Comparison of ENCODE assay signal across 2 cellular contexts in the genomic region with DNA sequence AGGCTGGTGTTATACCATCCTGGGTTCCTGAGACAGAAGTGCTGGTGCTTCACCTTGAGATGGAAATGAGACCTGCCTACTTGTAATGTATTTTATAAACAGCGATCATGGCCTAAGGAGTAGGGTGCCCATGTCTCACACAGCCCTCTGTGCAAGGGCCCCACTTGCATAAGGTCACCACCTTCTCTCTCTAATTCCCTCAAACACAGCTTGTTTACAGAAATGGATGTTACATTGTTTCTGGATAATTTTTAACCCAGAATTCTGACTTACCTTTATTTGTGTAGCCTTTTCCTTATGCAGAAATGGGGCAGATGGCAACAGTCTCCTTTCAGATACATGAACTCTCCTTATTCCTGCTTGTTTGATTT.
TF ChIP-seq lines count a peak whose summit lies in the region.

No MANE protein-coding gene starts in this region.

TF ChIP-seq in A549, 52 proteins besides CTCF, POLR2A, EP300 and RAD21 (continued from another document):
- no peak for TF ChIP-seq MAFK (IDR thresholded peaks at IDR 0.05; ENCODE audit: partially characterized antibody)
- no peak for TF ChIP-seq PHF8 (IDR thresholded peaks at IDR 0.05; ENCODE audit: borderline replicate concordance, low read depth)
- TF ChIP-seq, protein P1, sequence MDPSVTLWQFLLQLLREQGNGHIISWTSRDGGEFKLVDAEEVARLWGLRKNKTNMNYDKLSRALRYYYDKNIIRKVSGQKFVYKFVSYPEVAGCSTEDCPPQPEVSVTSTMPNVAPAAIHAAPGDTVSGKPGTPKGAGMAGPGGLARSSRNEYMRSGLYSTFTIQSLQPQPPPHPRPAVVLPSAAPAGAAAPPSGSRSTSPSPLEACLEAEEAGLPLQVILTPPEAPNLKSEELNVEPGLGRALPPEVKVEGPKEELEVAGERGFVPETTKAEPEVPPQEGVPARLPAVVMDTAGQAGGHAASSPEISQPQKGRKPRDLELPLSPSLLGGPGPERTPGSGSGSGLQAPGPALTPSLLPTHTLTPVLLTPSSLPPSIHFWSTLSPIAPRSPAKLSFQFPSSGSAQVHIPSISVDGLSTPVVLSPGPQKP (IDR thresholded peaks at IDR 0.05; ENCODE audit: low read depth, low read length): no peak
- TF ChIP-seq KDM5A (IDR thresholded peaks at IDR 0.05): no peak
- TF ChIP-seq NPAS2 (CRISPR knock-in tag; IDR thresholded peaks at IDR 0.05; ENCODE audit: borderline replicate concordance): no peak
- TF ChIP-seq, protein P2, sequence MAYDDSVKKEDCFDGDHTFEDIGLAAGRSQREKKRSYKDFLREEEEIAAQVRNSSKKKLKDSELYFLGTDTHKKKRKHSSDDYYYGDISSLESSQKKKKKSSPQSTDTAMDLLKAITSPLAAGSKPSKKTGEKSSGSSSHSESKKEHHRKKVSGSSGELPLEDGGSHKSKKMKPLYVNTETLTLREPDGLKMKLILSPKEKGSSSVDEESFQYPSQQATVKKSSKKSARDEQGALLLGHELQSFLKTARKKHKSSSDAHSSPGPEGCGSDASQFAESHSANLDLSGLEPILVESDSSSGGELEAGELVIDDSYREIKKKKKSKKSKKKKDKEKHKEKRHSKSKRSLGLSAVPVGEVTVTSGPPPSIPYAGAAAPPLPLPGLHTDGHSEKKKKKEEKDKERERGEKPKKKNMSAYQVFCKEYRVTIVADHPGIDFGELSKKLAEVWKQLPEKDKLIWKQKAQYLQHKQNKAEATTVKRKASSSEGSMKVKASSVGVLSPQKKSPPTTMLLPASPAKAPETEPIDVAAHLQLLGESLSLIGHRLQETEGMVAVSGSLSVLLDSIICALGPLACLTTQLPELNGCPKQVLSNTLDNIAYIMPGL (CRISPR knock-in tag; IDR thresholded peaks at IDR 0.05; ENCODE audit: borderline replicate concordance): no peak

TF ChIP-seq in GM23338, 12 proteins besides CTCF, POLR2A, EP300 and RAD21 (continued from another document):
- TF ChIP-seq, protein P3, sequence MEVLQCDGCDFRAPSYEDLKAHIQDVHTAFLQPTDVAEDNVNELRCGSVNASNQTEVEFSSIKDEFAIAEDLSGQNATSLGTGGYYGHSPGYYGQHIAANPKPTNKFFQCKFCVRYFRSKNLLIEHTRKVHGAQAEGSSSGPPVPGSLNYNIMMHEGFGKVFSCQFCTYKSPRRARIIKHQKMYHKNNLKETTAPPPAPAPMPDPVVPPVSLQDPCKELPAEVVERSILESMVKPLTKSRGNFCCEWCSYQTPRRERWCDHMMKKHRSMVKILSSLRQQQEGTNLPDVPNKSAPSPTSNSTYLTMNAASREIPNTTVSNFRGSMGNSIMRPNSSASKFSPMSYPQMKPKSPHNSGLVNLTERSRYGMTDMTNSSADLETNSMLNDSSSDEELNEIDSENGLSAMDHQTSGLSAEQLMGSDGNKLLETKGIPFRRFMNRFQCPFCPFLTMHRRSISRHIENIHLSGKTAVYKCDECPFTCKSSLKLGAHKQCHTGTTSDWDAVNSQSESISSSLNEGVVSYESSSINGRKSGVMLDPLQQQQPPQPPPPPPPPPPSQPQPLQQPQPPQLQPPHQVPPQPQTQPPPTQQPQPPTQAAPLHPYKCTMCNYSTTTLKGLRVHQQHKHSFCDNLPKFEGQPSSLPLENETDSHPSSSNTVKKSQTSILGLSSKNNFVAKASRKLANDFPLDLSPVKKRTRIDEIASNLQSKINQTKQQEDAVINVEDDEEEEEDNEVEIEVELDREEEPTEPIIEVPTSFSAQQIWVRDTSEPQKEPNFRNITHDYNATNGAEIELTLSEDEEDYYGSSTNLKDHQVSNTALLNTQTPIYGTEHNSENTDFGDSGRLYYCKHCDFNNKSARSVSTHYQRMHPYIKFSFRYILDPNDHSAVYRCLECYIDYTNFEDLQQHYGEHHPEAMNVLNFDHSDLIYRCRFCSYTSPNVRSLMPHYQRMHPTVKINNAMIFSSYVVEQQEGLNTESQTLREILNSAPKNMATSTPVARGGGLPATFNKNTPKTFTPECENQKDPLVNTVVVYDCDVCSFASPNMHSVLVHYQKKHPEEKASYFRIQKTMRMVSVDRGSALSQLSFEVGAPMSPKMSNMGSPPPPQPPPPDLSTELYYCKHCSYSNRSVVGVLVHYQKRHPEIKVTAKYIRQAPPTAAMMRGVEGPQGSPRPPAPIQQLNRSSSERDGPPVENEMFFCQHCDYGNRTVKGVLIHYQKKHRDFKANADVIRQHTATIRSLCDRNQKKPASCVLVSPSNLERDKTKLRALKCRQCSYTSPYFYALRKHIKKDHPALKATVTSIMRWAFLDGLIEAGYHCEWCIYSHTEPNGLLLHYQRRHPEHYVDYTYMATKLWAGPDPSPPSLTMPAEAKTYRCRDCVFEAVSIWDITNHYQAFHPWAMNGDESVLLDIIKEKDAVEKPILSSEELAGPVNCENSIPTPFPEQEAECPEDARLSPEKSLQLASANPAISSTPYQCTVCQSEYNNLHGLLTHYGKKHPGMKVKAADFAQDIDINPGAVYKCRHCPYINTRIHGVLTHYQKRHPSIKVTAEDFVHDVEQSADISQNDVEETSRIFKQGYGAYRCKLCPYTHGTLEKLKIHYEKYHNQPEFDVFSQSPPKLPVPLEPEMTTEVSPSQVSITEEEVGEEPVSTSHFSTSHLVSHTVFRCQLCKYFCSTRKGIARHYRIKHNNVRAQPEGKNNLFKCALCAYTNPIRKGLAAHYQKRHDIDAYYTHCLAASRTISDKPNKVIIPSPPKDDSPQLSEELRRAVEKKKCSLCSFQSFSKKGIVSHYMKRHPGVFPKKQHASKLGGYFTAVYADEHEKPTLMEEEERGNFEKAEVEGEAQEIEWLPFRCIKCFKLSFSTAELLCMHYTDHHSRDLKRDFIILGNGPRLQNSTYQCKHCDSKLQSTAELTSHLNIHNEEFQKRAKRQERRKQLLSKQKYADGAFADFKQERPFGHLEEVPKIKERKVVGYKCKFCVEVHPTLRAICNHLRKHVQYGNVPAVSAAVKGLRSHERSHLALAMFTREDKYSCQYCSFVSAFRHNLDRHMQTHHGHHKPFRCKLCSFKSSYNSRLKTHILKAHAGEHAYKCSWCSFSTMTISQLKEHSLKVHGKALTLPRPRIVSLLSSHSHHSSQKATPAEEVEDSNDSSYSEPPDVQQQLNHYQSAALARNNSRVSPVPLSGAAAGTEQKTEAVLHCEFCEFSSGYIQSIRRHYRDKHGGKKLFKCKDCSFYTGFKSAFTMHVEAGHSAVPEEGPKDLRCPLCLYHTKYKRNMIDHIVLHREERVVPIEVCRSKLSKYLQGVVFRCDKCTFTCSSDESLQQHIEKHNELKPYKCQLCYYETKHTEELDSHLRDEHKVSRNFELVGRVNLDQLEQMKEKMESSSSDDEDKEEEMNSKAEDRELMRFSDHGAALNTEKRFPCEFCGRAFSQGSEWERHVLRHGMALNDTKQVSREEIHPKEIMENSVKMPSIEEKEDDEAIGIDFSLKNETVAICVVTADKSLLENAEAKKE (CRISPR knock-in tag; IDR thresholded peaks at IDR 0.05): no peak
- TF ChIP-seq NANOG (IDR thresholded peaks at IDR 0.05; ENCODE audit: borderline replicate concordance) (no peak), ZNF114 (CRISPR knock-in tag; IDR thresholded peaks at IDR 0.05) (no peak), STAT1 (IDR thresholded peaks at IDR 0.05; ENCODE audit: unreplicated experiment) (no peak), EZH2phosphoT487 (IDR thresholded peaks at IDR 0.05; ENCODE audit: unreplicated experiment) (no peak), POLR2AphosphoS5 (IDR thresholded peaks at IDR 0.05; ENCODE audit: low read depth) (no peak), JUNB (IDR thresholded peaks at IDR 0.05; ENCODE audit: unreplicated experiment) (no peak)
- TF ChIP-seq, protein P4, sequence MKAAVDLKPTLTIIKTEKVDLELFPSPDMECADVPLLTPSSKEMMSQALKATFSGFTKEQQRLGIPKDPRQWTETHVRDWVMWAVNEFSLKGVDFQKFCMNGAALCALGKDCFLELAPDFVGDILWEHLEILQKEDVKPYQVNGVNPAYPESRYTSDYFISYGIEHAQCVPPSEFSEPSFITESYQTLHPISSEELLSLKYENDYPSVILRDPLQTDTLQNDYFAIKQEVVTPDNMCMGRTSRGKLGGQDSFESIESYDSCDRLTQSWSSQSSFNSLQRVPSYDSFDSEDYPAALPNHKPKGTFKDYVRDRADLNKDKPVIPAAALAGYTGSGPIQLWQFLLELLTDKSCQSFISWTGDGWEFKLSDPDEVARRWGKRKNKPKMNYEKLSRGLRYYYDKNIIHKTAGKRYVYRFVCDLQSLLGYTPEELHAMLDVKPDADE (IDR thresholded peaks at IDR 0.05): no peak
- TF ChIP-seq, protein P5, sequence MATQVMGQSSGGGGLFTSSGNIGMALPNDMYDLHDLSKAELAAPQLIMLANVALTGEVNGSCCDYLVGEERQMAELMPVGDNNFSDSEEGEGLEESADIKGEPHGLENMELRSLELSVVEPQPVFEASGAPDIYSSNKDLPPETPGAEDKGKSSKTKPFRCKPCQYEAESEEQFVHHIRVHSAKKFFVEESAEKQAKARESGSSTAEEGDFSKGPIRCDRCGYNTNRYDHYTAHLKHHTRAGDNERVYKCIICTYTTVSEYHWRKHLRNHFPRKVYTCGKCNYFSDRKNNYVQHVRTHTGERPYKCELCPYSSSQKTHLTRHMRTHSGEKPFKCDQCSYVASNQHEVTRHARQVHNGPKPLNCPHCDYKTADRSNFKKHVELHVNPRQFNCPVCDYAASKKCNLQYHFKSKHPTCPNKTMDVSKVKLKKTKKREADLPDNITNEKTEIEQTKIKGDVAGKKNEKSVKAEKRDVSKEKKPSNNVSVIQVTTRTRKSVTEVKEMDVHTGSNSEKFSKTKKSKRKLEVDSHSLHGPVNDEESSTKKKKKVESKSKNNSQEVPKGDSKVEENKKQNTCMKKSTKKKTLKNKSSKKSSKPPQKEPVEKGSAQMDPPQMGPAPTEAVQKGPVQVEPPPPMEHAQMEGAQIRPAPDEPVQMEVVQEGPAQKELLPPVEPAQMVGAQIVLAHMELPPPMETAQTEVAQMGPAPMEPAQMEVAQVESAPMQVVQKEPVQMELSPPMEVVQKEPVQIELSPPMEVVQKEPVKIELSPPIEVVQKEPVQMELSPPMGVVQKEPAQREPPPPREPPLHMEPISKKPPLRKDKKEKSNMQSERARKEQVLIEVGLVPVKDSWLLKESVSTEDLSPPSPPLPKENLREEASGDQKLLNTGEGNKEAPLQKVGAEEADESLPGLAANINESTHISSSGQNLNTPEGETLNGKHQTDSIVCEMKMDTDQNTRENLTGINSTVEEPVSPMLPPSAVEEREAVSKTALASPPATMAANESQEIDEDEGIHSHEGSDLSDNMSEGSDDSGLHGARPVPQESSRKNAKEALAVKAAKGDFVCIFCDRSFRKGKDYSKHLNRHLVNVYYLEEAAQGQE (IDR thresholded peaks at IDR 0.05; ENCODE audit: unreplicated experiment): no peak
